ENCODE assay signal across 17 cellular contexts in the genomic region with DNA sequence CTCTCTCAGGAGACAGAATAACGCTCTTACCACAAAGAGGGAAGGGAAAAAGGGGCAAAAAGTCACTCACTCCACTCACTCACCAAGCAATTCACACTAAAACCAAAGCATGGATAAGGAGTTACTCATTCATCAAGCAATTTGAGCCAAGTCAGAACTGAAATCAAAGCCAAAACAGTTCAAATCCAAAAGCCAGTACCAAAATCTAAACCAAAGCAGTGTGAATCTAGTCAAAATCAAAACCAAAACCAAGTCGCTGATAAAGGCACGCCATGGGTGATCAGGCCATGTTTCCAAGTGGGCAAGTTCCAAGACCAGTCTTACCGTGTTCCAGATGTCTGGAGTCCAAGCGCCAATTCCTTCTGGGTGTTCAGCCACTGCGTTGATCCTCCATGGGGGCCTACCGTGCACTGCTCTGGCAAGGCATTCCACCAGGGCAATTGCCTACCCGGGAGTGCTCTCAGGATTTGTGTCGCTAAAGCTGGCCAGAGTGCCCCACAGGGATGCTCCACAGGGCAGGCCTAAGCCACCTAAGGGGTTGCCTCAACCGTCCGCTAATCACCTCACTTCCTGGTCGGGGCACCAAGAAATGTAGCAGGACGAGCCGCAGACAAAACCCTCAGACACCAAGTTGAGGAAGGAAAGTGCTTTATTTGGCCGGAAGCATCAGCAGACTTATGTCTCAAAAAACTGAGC.
A peak's percentile ranks its signal among the peaks of the same experiment; 100 is the strongest.
DNase-seq lines count a peak whose midpoint lies in the region; ATAC-seq and TF ChIP-seq lines count a peak whose summit lies in the region.
"Had no signal": no experiment of that assay in that cellular context is flagged by ENCODE, and none has a peak within 500 bp of the region (broad histone marks: within the 10 kb centered on the region; RNA-seq: fewer than 3 reads in every experiment).

No MANE protein-coding gene starts in this region.

- POLR2A ChIA-PET in activated CD4-positive, alpha-beta memory T cell treated with anti-CD3 and anti-CD28 coated beads, Interleukin-2, amount 10 ng/mL, durations not matched to agents 7 days and 5 days (lab: Charles Lee) = no interaction called here
- POLR2A ChIA-PET in activated CD4-positive, alpha-beta memory T cell treated with anti-CD3 and anti-CD28 coated beads for 36 hours (lab: Charles Lee) = no interaction called here
- POLR2A ChIA-PET in T-cell (lab: Charles Lee) = interaction anchor here in 1 of 2 donors (0.6 kb wide), 1 partner anchor 1290 kb away, joined by 7 read pairs; no protein-coding TSS in a partner anchor

- H3K4me3 ChIP-seq in coronary artery (no peak overlapping the region), hepatocyte (no peak overlapping the region)
- H3K4me3 ChIP-seq: PC-9 had no signal

- H3K27ac ChIP-seq in coronary artery = peak overlapping the region; percentile 33 to 45
- H3K27ac ChIP-seq in hepatocyte = peak overlapping the region; percentile 35
- H3K27ac ChIP-seq: 22Rv1, PC-9 had no signal

- no peaks in the 10 kb centered on the region for H3K4me1 ChIP-seq in hepatocyte (ENCODE audit: insufficient read depth)

- no peaks in the 10 kb centered on the region for H3K4me1 Mint-ChIP-seq in activated CD4-positive, alpha-beta memory T cell treated with anti-CD3 and anti-CD28 coated beads, Interleukin-2, amount 10 ng/mL, durations not matched to agents 7 days and 5 days
- no peaks in the 10 kb centered on the region for H3K4me1 Mint-ChIP-seq in activated CD4-positive, alpha-beta memory T cell treated with anti-CD3 and anti-CD28 coated beads for 36 hours (ENCODE audit: low read depth)
- H3K4me1 Mint-ChIP-seq in T-cell = no peaks in the 10 kb centered on the region

- no peak overlapping the region for H3K27ac Mint-ChIP-seq in activated CD4-positive, alpha-beta memory T cell treated with anti-CD3 and anti-CD28 coated beads, Interleukin-2, amount 10 ng/mL, durations not matched to agents 7 days and 5 days
- no peak overlapping the region for H3K27ac Mint-ChIP-seq in activated CD4-positive, alpha-beta memory T cell treated with anti-CD3 and anti-CD28 coated beads for 36 hours
- H3K27ac Mint-ChIP-seq in T-cell = peak overlapping the region in 1 of 2 donors; percentile 52

- TF ChIP-seq CTCF in coronary artery (IDR thresholded peaks at IDR 0.05) (no peak), hepatocyte (IDR thresholded peaks at IDR 0.05; ENCODE audit: poor library complexity) (no peak)

- H3K36me3 Mint-ChIP-seq in activated CD4-positive, alpha-beta memory T cell treated with anti-CD3 and anti-CD28 coated beads, Interleukin-2, amount 10 ng/mL, durations not matched to agents 7 days and 5 days (ENCODE audit: low read depth) = no peaks in the 10 kb centered on the region
- peaks cover 3% of the 10 kb centered on the region for H3K36me3 Mint-ChIP-seq in activated CD4-positive, alpha-beta memory T cell treated with anti-CD3 and anti-CD28 coated beads for 36 hours
- H3K36me3 Mint-ChIP-seq in T-cell = peaks cover 3% of the 10 kb centered on the region

- no peaks in the 10 kb centered on the region for H3K9me3 ChIP-seq in hepatocyte (ENCODE audit: low read depth)

- ATAC-seq in T-cell (replicated peaks in 1 of 4) = no peak
- ATAC-seq in GM19455 (IDR thresholded peaks at IDR 0.05; ENCODE audit: unreplicated experiment) = no peak
- ATAC-seq: HCT116 had no signal

- H3K79me2 ChIP-seq in hepatocyte = no peaks in the 10 kb centered on the region

- no peaks in the 10 kb centered on the region for H3K9me2 ChIP-seq in hepatocyte (replicated peaks; ENCODE audit: insufficient read depth)

- H3K27me3 Mint-ChIP-seq in activated CD4-positive, alpha-beta memory T cell treated with anti-CD3 and anti-CD28 coated beads, Interleukin-2, amount 10 ng/mL, durations not matched to agents 7 days and 5 days = peaks cover 3% of the 10 kb centered on the region
- H3K27me3 Mint-ChIP-seq in activated CD4-positive, alpha-beta memory T cell treated with anti-CD3 and anti-CD28 coated beads for 36 hours = no peaks in the 10 kb centered on the region
- H3K27me3 Mint-ChIP-seq in T-cell = no peaks in the 10 kb centered on the region

- 90% methylated on average over 15 of the region's 15 CpGs for WGBS in hepatocyte (ENCODE audit: low lambda C conversion rate, missing lambda C conversion rate)

- intact Hi-C loops in activated CD4-positive, alpha-beta memory T cell treated with anti-CD3 and anti-CD28 coated beads for 36 hours (cut with micrococcal nuclease) = no loop called here

- CTCF ChIA-PET in activated CD4-positive, alpha-beta memory T cell treated with anti-CD3 and anti-CD28 coated beads, Interleukin-2, amount 10 ng/mL, durations not matched to agents 7 days and 5 days (lab: Charles Lee) = no interaction called here
- CTCF ChIA-PET in activated CD4-positive, alpha-beta memory T cell treated with anti-CD3 and anti-CD28 coated beads for 36 hours (lab: Charles Lee) = interaction anchor here (0.6 to 1.9 kb wide), 3 partner anchors 21 to 637 kb away, joined by 4 to 5 read pairs (median 4); no protein-coding TSS in a partner anchor
- CTCF ChIA-PET in T-cell (lab: Charles Lee) = no interaction called here

- no peaks in the 10 kb centered on the region for H3K27me3 ChIP-seq in hepatocyte

- H3K36me3 ChIP-seq in hepatocyte (replicated peaks; ENCODE audit: insufficient read depth, low read depth) = no peaks in the 10 kb centered on the region

- DNase-seq in activated CD4-positive, alpha-beta memory T cell treated with anti-CD3 and anti-CD28 coated beads, Interleukin-2, amount 10 ng/mL, durations not matched to agents 7 days and 5 days = no peak
- no peak for DNase-seq in activated CD4-positive, alpha-beta memory T cell treated with anti-CD3 and anti-CD28 coated beads for 36 hours
- DNase-seq in coronary artery (ENCODE audit: low spot score) (no peak), hepatocyte (ENCODE audit: low spot score) (no peak), stromal cell of bone marrow (ENCODE audit: low read depth) (peak; percentile 61), AG08396 (ENCODE audit: low spot score) (no peak), T-cell (no peak)
- DNase-seq: C1 segment of cervical spinal cord, COR-L47, DMS53, NCI-H2107, NCI-H446, NCI-H748 treated with DMSO at 0.1 percent for 48 hours, PC-9 had no signal

- peaks cover 5% of the 10 kb centered on the region for H3K9me3 Mint-ChIP-seq in activated CD4-positive, alpha-beta memory T cell treated with anti-CD3 and anti-CD28 coated beads, Interleukin-2, amount 10 ng/mL, durations not matched to agents 7 days and 5 days
- H3K9me3 Mint-ChIP-seq in activated CD4-positive, alpha-beta memory T cell treated with anti-CD3 and anti-CD28 coated beads for 36 hours = peaks cover 18% of the 10 kb centered on the region
- peaks cover 0 to 19% (median 5%) of the 10 kb centered on the region in 3 donors for H3K9me3 Mint-ChIP-seq in T-cell

- no peak overlapping the region for H2AFZ ChIP-seq in hepatocyte
- H2AFZ ChIP-seq: PC-9 had no signal

- no peak overlapping the region for H3K4me2 ChIP-seq in hepatocyte
- H3K4me2 ChIP-seq: PC-9 had no signal

- H4K20me1 ChIP-seq in hepatocyte (ENCODE audit: insufficient read depth, poor library complexity, severe bottlenecking) = no peaks in the 10 kb centered on the region

- H3K4me3 Mint-ChIP-seq in activated CD4-positive, alpha-beta memory T cell treated with anti-CD3 and anti-CD28 coated beads, Interleukin-2, amount 10 ng/mL, durations not matched to agents 7 days and 5 days = peak overlapping the region; percentile 6
- H3K4me3 Mint-ChIP-seq in activated CD4-positive, alpha-beta memory T cell treated with anti-CD3 and anti-CD28 coated beads for 36 hours = no peak overlapping the region
- H3K4me3 Mint-ChIP-seq in T-cell = peak overlapping the region in 1 of 3 donors; percentile 28
